In the genomic region with DNA sequence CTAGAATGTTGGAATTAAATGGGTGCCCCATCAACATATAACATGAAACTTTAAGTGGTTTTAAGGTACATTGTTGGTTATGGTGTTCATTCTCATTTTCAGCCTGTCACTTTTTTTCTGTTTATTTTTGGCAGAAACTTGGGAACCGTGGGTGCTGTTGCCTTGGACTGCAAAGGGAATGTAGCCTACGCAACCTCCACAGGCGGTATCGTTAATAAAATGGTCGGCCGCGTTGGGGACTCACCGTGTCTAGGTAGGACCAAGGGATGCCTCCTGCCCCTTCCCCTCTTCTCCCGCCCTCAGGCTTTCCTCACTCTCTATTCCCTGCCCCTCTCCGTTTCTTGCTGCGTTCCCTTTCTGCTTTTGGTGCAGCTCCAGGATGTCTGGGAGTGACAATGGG, we compare ENCODE assay signal across 25 cellular contexts. TPM values are rescaled to one million over a fixed set of nuclear protein-coding genes. Genes with fewer than 3 reads are reported as not detected.
DNase-seq lines count a peak whose midpoint lies in the region; ATAC-seq and TF ChIP-seq lines count a peak whose summit lies in the region.
"Had no signal": no experiment of that assay in that cellular context is flagged by ENCODE, and none has a peak within 500 bp of the region (broad histone marks: within the 10 kb centered on the region; RNA-seq: fewer than 3 reads in every experiment).

No MANE protein-coding gene starts in this region.

- H3K9me3 ChIP-seq in upper lobe of right lung = no peaks in the 10 kb centered on the region
- H3K9me3 ChIP-seq in esophagus squamous epithelium = no peaks in the 10 kb centered on the region
- H3K9me3 ChIP-seq: A549; BLaER1 treated with 17β-estradiol and CSF1 and Interleukin-3, amounts not matched to agents 10 nM and 100 nM had no signal

- no peaks in the 10 kb centered on the region for H3K4me1 ChIP-seq in upper lobe of right lung
- H3K4me1 ChIP-seq in esophagus squamous epithelium = peaks cover 0 to 10% (median 0%) of the 10 kb centered on the region in 3 donors

- WGBS in esophagus squamous epithelium, 2 donors = 76 to 82% methylated on average over 11 of the region's 11 CpGs

- H3K4me3 ChIP-seq in upper lobe of right lung (no peak overlapping the region), esophagus squamous epithelium (no peak overlapping the region), brain microvascular endothelial cell (ENCODE audit: low read depth, low read length) (no peak overlapping the region)
- H3K4me3 ChIP-seq: A549; BLaER1 treated with 17β-estradiol and CSF1 and Interleukin-3, amounts not matched to agents 10 nM and 100 nM; GM12878 had no signal

- no peak for ATAC-seq in upper lobe of right lung
- ATAC-seq: A549; CD8-positive, alpha-beta T cell; GM12878 had no signal

- H3K27ac ChIP-seq in upper lobe of right lung (no peak overlapping the region), esophagus squamous epithelium (no peak overlapping the region), brain microvascular endothelial cell (no peak overlapping the region)
- H3K27ac ChIP-seq: 22Rv1; A549; BLaER1 treated with 17β-estradiol and CSF1 and Interleukin-3, amounts not matched to agents 10 nM and 100 nM; C4-2B had no signal

- H3K36me3 ChIP-seq in upper lobe of right lung (peaks cover 4% of the 10 kb centered on the region), esophagus squamous epithelium (no peaks in the 10 kb centered on the region), brain microvascular endothelial cell (replicated peaks) (no peaks in the 10 kb centered on the region)
- H3K36me3 ChIP-seq: BLaER1 treated with 17β-estradiol and CSF1 and Interleukin-3, amounts not matched to agents 10 nM and 100 nM had no signal

- intact Hi-C loops in posterior vena cava (cut with DNase I) = no loop called here
- intact Hi-C loops in upper lobe of right lung (cut with DNase I) = no loop called here
- intact Hi-C loops in esophagus squamous epithelium (cut with DNase I) = no loop called here

- no peak for TF ChIP-seq POLR2A in esophagus squamous epithelium (IDR thresholded peaks at IDR 0.05)

- H3K27me3 ChIP-seq in upper lobe of right lung = no peaks in the 10 kb centered on the region
- H3K27me3 ChIP-seq in esophagus squamous epithelium = no peaks in the 10 kb centered on the region
- H3K27me3 ChIP-seq in brain microvascular endothelial cell (replicated peaks) = no peaks in the 10 kb centered on the region
- H3K27me3 ChIP-seq: BLaER1 treated with 17β-estradiol and CSF1 and Interleukin-3, amounts not matched to agents 10 nM and 100 nM had no signal

- peak; percentile 21 for DNase-seq in activated effector memory CD4-positive, alpha-beta T cell treated with anti-CD3 and anti-CD28 coated beads, Interleukin-2, amount 50 U/mL, for 16 hours
- no peak for DNase-seq in activated effector memory CD4-positive, alpha-beta T cell treated with Interleukin-2 at 50 U/mL for 16 hours
- DNase-seq in posterior vena cava (ENCODE audit: low spot score) = peak; percentile 14
- DNase-seq in upper lobe of right lung = peak; percentile 30
- no peak for DNase-seq in esophagus squamous epithelium (lab: John Stamatoyannopoulos, UW)
- no peak for DNase-seq in brain microvascular endothelial cell
- DNase-seq: AML-193; CD4-positive, alpha-beta T cell; CD8-positive, alpha-beta T cell; DMS 273 treated with DMSO at 0.1 percent for 48 hours; DMS153; DMS53; DMS79; DND-41; EL; GDM1 had no signal

- TF ChIP-seq CTCF in upper lobe of right lung (IDR thresholded peaks at IDR 0.05) (no peak), esophagus squamous epithelium (IDR thresholded peaks at IDR 0.05) (no peak), brain microvascular endothelial cell (IDR thresholded peaks at IDR 0.05; ENCODE audit: low read depth, low read length, missing control alignments) (no peak)

- in situ Hi-C loops in brain microvascular endothelial cell (cut with HindIII; ENCODE audit: low pct_ligation_motif_present, low sequenced_read_pairs) = loop anchor here (25.0 kb wide), 1 partner anchor 173 kb away; a partner anchor contains a TSS

RNA-seq across cellular contexts. Expression of a gene that starts 29.8 kb away (rescaled TPM):
- total RNA-seq in posterior vena cava (not detected), upper lobe of right lung (5.4 TPM), esophagus squamous epithelium (1 to 10 TPM in 2 of 4 donors, not detected in 2; 5.9 to 6.6 TPM)
- total RNA-seq: A172; B cell; CD4-positive, alpha-beta T cell; CD8-positive, alpha-beta T cell; Daoy; G401; GM12878 had no signal

RNA-seq across cellular contexts. Expression of a gene that starts 51.8 kb away (rescaled TPM):
- total RNA-seq in posterior vena cava (10 to 100 TPM in 1 of 2 donors, 1 to 10 TPM in 1; 5.5 to 13.3 TPM), upper lobe of right lung (54.8 TPM), esophagus squamous epithelium (1 to 10 TPM in 2 of 4 donors, under 1 TPM in 1, not detected in 1; 0.66 to 7.6 (median 4.4) TPM)

Comparison
In these comparisons a context has a peak if more than half of its experiments do, and no peak if none do; other contexts are left out.
1. DNase-seq: peak in activated effector memory CD4-positive, alpha-beta T cell treated with anti-CD3 and anti-CD28 coated beads, Interleukin-2, amount 50 U/mL, for 16 hours (single experiment), posterior vena cava (single experiment) and upper lobe of right lung (single experiment); none in activated effector memory CD4-positive, alpha-beta T cell treated with Interleukin-2 at 50 U/mL for 16 hours (single experiment), esophagus squamous epithelium (single experiment) and brain microvascular endothelial cell (single experiment).